ENCODE assay signal across 11 cellular contexts in the genomic region with DNA sequence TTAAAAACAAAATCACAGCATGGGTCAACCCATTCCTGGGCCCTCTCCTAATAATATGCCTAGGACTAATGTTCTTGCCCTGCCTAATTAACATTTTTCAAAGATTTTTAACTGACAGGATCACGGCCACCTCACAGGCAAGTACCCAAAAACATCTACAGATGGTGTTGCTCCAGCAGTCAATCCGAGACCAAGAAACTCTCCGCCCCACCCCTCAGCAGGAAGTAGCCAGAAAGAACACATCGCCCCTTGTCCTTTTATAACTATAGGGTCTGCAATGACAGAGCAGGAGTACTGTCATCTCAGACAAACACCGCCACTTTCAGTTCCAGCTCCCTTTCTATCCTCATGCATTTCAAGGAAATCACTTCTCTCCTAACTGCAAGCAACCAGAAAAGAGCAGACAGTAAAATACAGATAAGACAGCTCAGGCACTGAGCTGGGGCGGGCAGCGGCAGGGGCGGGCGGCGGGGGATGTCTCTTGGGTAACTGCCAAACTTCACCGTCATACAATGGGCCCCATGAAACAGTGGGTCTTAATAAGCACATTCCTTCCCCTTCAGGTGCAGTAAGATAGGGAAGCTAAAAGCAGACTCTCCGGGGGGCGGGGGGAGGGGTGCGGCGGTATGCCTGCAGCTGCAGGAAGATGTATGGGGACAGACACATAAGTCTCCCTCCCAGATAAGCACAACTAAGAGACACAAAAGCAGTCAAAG.
A peak's percentile ranks its signal among the peaks of the same experiment; 100 is the strongest.
DNase-seq lines count a peak whose midpoint lies in the region; ATAC-seq and TF ChIP-seq lines count a peak whose summit lies in the region.
"Had no signal": no experiment of that assay in that cellular context is flagged by ENCODE, and none has a peak within 500 bp of the region (broad histone marks: within the 10 kb centered on the region; RNA-seq: fewer than 3 reads in every experiment).

No MANE protein-coding gene starts in this region.

- H3F3A ChIP-seq in DOHH2 (ENCODE audit: control insufficient read depth, insufficient read depth), result peaks cover 9% of the 10 kb centered on the region; the same call in 1 of the 2 replicates

- H3K4me3 ChIP-seq in DOHH2 (ENCODE audit: low read length) (peak overlapping the region; percentile 68), HUES48 (ENCODE audit: low read depth, low read length) (peak overlapping the region; percentile 39), mucosa of rectum (ENCODE audit: low read length in 2 of 2) (peak overlapping the region; percentile 23 to 44), testis (no peak overlapping the region)
- H3K4me3 ChIP-seq: sigmoid colon, vagina had no signal

- H3K27me3 ChIP-seq in DOHH2 (ENCODE audit: control insufficient read depth, low read length), result no peaks in the 10 kb centered on the region
- no peaks in the 10 kb centered on the region for H3K27me3 ChIP-seq in HUES48 (ENCODE audit: control insufficient read depth, insufficient read depth, low read length)
- H3K27me3 ChIP-seq in mucosa of rectum (ENCODE audit: control insufficient read depth in 2 of 2, insufficient read depth in 2 of 2, low read length in 2 of 2), result no peaks in the 10 kb centered on the region
- no peaks in the 10 kb centered on the region for H3K27me3 ChIP-seq in testis
- H3K27me3 ChIP-seq: sigmoid colon, vagina had no signal

- no peaks in the 10 kb centered on the region for H4K20me1 ChIP-seq in DOHH2 (ENCODE audit: control insufficient read depth, insufficient read depth, low read depth, low read length)

- no peaks in the 10 kb centered on the region for H3K27me3 Mint-ChIP-seq in activated T-cell treated with anti-CD3 and anti-CD28 coated beads, Interleukin-2, amount 50 U/mL, for 4 hours (ENCODE audit: low read depth)

- intact Hi-C loops in testis (cut with DNase I; ENCODE audit: low total_unique reads), result no loop called here

- no peaks in the 10 kb centered on the region for H3K79me2 ChIP-seq in DOHH2 (ENCODE audit: control insufficient read depth, low read length)

- no peaks in the 10 kb centered on the region for H3K36me3 Mint-ChIP-seq in activated T-cell treated with anti-CD3 and anti-CD28 coated beads, Interleukin-2, amount 50 U/mL, for 4 hours (ENCODE audit: insufficient read depth)

- TF ChIP-seq CTCF in DOHH2 (IDR thresholded peaks at IDR 0.05; ENCODE audit: low read depth, low read length, poor library complexity, severe bottlenecking) (no peak), testis (IDR thresholded peaks at IDR 0.05) (no peak)

- peak; percentile 60 to 63 for ATAC-seq in activated T-cell treated with anti-CD3 and anti-CD28 coated beads, Interleukin-2, amount 50 U/mL, for 4 hours
- ATAC-seq in HG03045 (IDR thresholded peaks at IDR 0.05; ENCODE audit: unreplicated experiment), result no peak

- peak overlapping the region; percentile 78 for H3K4me2 ChIP-seq in DOHH2 (ENCODE audit: low read length)

- H3K9me3 Mint-ChIP-seq in activated T-cell treated with anti-CD3 and anti-CD28 coated beads, Interleukin-2, amount 50 U/mL, for 4 hours, result no peaks in the 10 kb centered on the region

- H3K4me1 ChIP-seq in DOHH2 (ENCODE audit: control insufficient read depth, low read length) (peaks cover 23% of the 10 kb centered on the region), HUES48 (ENCODE audit: control insufficient read depth, insufficient read depth, low read length) (no peaks in the 10 kb centered on the region), mucosa of rectum (ENCODE audit: control insufficient read depth in 2 of 2, insufficient read depth in 2 of 2, low read length in 2 of 2) (no peaks in the 10 kb centered on the region), testis (no peaks in the 10 kb centered on the region)
- H3K4me1 ChIP-seq: sigmoid colon, vagina had no signal

- peak overlapping the region; percentile 82 for H3K27ac ChIP-seq in DOHH2 (ENCODE audit: low read depth, low read length)
- no peak overlapping the region for H3K27ac ChIP-seq in HUES48 (ENCODE audit: low read depth, low read length)
- H3K27ac ChIP-seq in mucosa of rectum (ENCODE audit: low read depth in 2 of 2, low read length in 2 of 2), result no peak overlapping the region
- no peak overlapping the region for H3K27ac ChIP-seq in testis
- H3K27ac ChIP-seq: sigmoid colon, vagina had no signal

- 1 to 9% methylated on average over 9 to 15 of the region's 15 CpGs for WGBS in testis, 2 donors

- no peak for TF ChIP-seq POLR2A in testis (IDR thresholded peaks at IDR 0.05)

- H3K9me3 ChIP-seq in DOHH2 (ENCODE audit: control insufficient read depth, insufficient read depth, low read length) (no peaks in the 10 kb centered on the region), HUES48 (ENCODE audit: control insufficient read depth, insufficient read depth, low read length) (peaks cover 23% of the 10 kb centered on the region), mucosa of rectum (ENCODE audit: control insufficient read depth in 2 of 2, low read length in 2 of 2) (no peaks in the 10 kb centered on the region), testis (no peaks in the 10 kb centered on the region)
- H3K9me3 ChIP-seq: sigmoid colon, vagina had no signal

- no peaks in the 10 kb centered on the region for H3K9me2 ChIP-seq in DOHH2 (replicated peaks; ENCODE audit: control insufficient read depth, low read length)

- H3K9ac ChIP-seq in HUES48 (ENCODE audit: low read depth, low read length) (no peak overlapping the region), mucosa of rectum (ENCODE audit: low read depth in 1 of 2, low read length in 2 of 2) (peak overlapping the region in 1 of 2 donors; percentile 17)

- H3K4me3 Mint-ChIP-seq in activated T-cell treated with anti-CD3 and anti-CD28 coated beads, Interleukin-2, amount 50 U/mL, for 4 hours, result peak overlapping the region; percentile 46

- DNase-seq in activated T-cell treated with anti-CD3 and anti-CD28 coated beads, Interleukin-2, amount 50 U/mL, for 4 hours, result no peak
- DNase-seq in testis (no peak), HCEC 1CT (no peak), SHP77 (lab: John Stamatoyannopoulos, UW) (no peak)
- DNase-seq: NK-92 treated with Interleukin-12 subunit alpha and Interleukin-12 subunit beta, amount 100 ng/mL, for 24 hours; sigmoid colon had no signal

- H3K36me3 ChIP-seq in DOHH2 (ENCODE audit: control insufficient read depth, low read length) (no peaks in the 10 kb centered on the region), HUES48 (ENCODE audit: control insufficient read depth, insufficient read depth, low read length) (no peaks in the 10 kb centered on the region), mucosa of rectum (ENCODE audit: control insufficient read depth in 2 of 2, insufficient read depth in 2 of 2, low read length in 2 of 2) (no peaks in the 10 kb centered on the region), testis (ENCODE audit: low read depth, missing control alignments) (no peaks in the 10 kb centered on the region)
- H3K36me3 ChIP-seq: sigmoid colon, vagina had no signal

- H3K4me1 Mint-ChIP-seq in activated T-cell treated with anti-CD3 and anti-CD28 coated beads, Interleukin-2, amount 50 U/mL, for 4 hours (ENCODE audit: low read depth), result peaks cover 6% of the 10 kb centered on the region

Comparison
In these comparisons a context has a peak if more than half of its experiments do, and no peak if none do; other contexts are left out.
1. H3K4me3 ChIP-seq: peak in DOHH2 (single experiment), HUES48 (single experiment) and mucosa of rectum (2 of 2); none in testis (0 of 2).